Comparison of ENCODE assay signal across 8 cellular contexts in the genomic region with DNA sequence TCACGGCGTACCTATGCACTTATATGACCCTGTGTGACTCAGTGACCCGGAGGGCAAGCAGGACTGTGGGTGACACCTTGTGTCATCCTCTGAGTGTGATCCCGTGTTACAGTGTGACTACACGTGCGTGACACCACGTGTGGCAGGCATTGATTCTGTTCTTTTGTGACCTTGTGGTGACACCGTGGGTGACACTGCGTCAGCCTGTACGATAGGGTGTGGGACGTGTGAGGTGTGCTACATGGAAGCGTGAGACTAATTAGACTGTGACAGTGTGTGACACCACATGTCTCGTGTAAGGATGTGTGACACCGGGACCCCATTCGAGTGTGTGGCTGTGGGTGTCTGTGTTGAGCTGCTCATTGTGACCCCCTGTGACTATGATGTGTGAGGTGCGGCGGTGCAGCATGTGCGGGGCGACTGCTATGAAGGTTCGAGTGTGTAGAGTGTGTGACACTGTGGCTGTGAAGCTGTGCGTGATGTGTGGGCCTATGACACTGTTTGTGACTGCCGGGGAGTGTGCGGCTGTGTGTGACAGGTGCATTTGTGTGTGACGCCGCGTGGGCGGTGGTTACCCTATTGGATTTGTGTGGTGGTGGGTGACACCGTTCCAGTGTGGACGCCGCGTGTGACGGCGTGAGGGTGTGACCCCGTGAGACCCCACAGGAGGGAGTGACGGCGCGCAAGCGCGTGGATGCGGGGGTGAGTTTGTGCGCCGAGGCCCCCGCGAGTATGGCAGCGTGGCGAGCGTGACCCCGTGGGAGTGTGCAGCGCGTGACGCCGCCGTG. TPM values are rescaled to one million over a fixed set of nuclear protein-coding genes. Genes with fewer than 3 reads are reported as not detected.
A peak's percentile ranks its signal among the peaks of the same experiment; 100 is the strongest.
DNase-seq lines count a peak whose midpoint lies in the region; ATAC-seq and TF ChIP-seq lines count a peak whose summit lies in the region.

A gene (plus strand): TSS at position 783 of the 788 bp plus-strand sequence. CDS start 5,621 bp downstream, outside the sequence.

- peak within 1 kb of the TSS; percentile 70 to 85 (median 77) for H3K4me3 Mint-ChIP-seq in immature natural killer cell

- peaks cover 16% of the 10 kb centered on the region for H3K27me3 ChIP-seq in BE2C

- TF ChIP-seq CTCF in BE2C (IDR thresholded peaks at IDR 0.05; ENCODE audit: low read depth, low read length), result no peak

- no peaks in the 10 kb centered on the region for H3K9me3 ChIP-seq in BE2C

- DNase-seq in BE2C (no peak), immature natural killer cell (peak; percentile 96 to 97 (median 97)), ureter (ENCODE audit: low spot score) (no peak), hippocampal formation (lab: John Stamatoyannopoulos, UW) (no peak)
- peak; percentile 78 for DNase-seq in stimulated activated CD4-positive, alpha-beta T cell treated with anti-CD3 and anti-CD28 coated beads, Interleukin-15, amount 100 ng/mL, for 24 hours

- H3K4me1 ChIP-seq in BE2C, result peaks cover 12% of the 10 kb centered on the region

- H3K4me3 ChIP-seq in BE2C (ENCODE audit: low read depth, low read length), result peak within 1 kb of the TSS; percentile 41

- peaks cover 0 to 5% (median 0%) of the 10 kb centered on the region in 6 donors for H3K9me3 Mint-ChIP-seq in immature natural killer cell

- peaks cover 31 to 46% (median 39%) of the 10 kb centered on the region in 3 donors for H3K27me3 Mint-ChIP-seq in immature natural killer cell (ENCODE audit: low read depth in 3 of 3)

- no peaks in the 10 kb centered on the region for H3K36me3 Mint-ChIP-seq in immature natural killer cell

- peaks cover 25 to 26% of the 10 kb centered on the region in 2 donors for H3K4me1 Mint-ChIP-seq in immature natural killer cell

- H3K27ac ChIP-seq in angular gyrus (ENCODE audit: low read depth, low read length), result peak within 1 kb of the TSS; percentile 52

- H3K27ac Mint-ChIP-seq in immature natural killer cell, result peak within 1 kb of the TSS; percentile 74 to 98 (median 94)

- peak; percentile 16 for ATAC-seq in GM21619 (IDR thresholded peaks at IDR 0.05; ENCODE audit: unreplicated experiment)

- no peaks in the 10 kb centered on the region for H3K36me3 ChIP-seq in BE2C

TF ChIP-seq in PFSK-1, 5 proteins besides CTCF, POLR2A, EP300 and RAD21:
- TF ChIP-seq, protein P1, sequence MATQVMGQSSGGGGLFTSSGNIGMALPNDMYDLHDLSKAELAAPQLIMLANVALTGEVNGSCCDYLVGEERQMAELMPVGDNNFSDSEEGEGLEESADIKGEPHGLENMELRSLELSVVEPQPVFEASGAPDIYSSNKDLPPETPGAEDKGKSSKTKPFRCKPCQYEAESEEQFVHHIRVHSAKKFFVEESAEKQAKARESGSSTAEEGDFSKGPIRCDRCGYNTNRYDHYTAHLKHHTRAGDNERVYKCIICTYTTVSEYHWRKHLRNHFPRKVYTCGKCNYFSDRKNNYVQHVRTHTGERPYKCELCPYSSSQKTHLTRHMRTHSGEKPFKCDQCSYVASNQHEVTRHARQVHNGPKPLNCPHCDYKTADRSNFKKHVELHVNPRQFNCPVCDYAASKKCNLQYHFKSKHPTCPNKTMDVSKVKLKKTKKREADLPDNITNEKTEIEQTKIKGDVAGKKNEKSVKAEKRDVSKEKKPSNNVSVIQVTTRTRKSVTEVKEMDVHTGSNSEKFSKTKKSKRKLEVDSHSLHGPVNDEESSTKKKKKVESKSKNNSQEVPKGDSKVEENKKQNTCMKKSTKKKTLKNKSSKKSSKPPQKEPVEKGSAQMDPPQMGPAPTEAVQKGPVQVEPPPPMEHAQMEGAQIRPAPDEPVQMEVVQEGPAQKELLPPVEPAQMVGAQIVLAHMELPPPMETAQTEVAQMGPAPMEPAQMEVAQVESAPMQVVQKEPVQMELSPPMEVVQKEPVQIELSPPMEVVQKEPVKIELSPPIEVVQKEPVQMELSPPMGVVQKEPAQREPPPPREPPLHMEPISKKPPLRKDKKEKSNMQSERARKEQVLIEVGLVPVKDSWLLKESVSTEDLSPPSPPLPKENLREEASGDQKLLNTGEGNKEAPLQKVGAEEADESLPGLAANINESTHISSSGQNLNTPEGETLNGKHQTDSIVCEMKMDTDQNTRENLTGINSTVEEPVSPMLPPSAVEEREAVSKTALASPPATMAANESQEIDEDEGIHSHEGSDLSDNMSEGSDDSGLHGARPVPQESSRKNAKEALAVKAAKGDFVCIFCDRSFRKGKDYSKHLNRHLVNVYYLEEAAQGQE (IDR thresholded peaks at IDR 0.05; ENCODE audit: insufficient read depth in 1 of 2, low read depth in 2 of 2, low read length in 2 of 2), result no peak
- no peak for TF ChIP-seq POLR2AphosphoS5 (IDR thresholded peaks at IDR 0.05; ENCODE audit: low read depth, low read length)
- TF ChIP-seq SIN3A (IDR thresholded peaks at IDR 0.05; ENCODE audit: borderline replicate concordance, insufficient read depth, low read length), result no peak
- peak; percentile 10 for TF ChIP-seq FOXP2 (optimal IDR thresholded peaks at IDR 0.05; ENCODE audit: borderline replicate concordance, extremely low read depth, extremely low read length, insufficient read depth)
- TF ChIP-seq TAF1 (IDR thresholded peaks at IDR 0.05; ENCODE audit: borderline replicate concordance, insufficient read depth, low read length), result no peak
TF ChIP-seq in PFSK-1: peak in this region for 1.

RNA-seq across cellular contexts. Expression of the gene that starts here (rescaled TPM):
- polyA plus RNA-seq in BE2C (2012; ENCODE audit: insufficient read depth, insufficient read length, low read depth), result 36.8 TPM
- polyA plus RNA-seq in PFSK-1 (2012; ENCODE audit: insufficient read length, low read depth), result 22.2 TPM
- under 1 TPM in 1 of 3 donors, not detected in 2; 0.26 TPM for polyA plus RNA-seq in immature natural killer cell
- total RNA-seq in ureter, result 2.6 TPM

Comparison
In these comparisons a context has a peak if more than half of its experiments do, and no peak if none do; other contexts are left out.
1. Peak in DNase-seq in immature natural killer cell; RNA of the gene not detected or under 1 TPM.